ENCODE assay signal across 9 cellular contexts in the genomic region with DNA sequence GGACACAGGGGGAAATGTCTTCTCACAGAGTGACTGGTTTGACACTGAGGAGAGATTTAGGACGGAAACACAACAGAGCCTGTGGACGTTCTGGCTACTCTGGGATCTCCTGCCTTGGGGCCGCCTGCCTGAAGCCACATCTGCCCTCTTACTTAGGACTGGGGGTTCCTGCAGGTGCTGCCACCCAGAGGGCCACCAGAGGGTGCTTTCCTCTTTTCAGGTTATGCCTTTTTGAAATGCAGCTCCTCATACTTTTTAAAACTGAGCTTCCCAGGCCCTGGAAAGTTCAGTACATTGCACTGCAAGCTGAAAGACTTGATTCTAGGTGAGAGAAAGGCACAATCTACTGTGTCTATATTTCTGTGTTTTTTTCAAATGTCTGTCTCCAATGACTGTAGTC.
A peak's percentile ranks its signal among the peaks of the same experiment; 100 is the strongest.
DNase-seq lines count a peak whose midpoint lies in the region; ATAC-seq, FAIRE-seq and TF ChIP-seq lines count a peak whose summit lies in the region.
"Had no signal": no experiment of that assay in that cellular context is flagged by ENCODE, and none has a peak within 500 bp of the region (broad histone marks: within the 10 kb centered on the region; RNA-seq: fewer than 3 reads in every experiment).

No MANE protein-coding gene starts in this region.

- H2AFZ ChIP-seq in H9 (ENCODE audit: low read length), result no peak overlapping the region

- intact Hi-C loops in Calu3 (cut with micrococcal nuclease; ENCODE audit: unreplicated experiment), result no loop called here

- no peak overlapping the region for H2BK15ac ChIP-seq in H9 (ENCODE audit: low read depth, low read length)

- H3K36me3 ChIP-seq in Peyer's patch, result no peaks in the 10 kb centered on the region
- H3K36me3 ChIP-seq in small intestine (ENCODE audit: control insufficient read depth in 2 of 2, insufficient read depth in 2 of 2, low read length in 2 of 2), result no peaks in the 10 kb centered on the region

- H3K36me3 Mint-ChIP-seq in Calu3 (ENCODE audit: insufficient read depth, unreplicated experiment) (no peaks in the 10 kb centered on the region), H9 (ENCODE audit: insufficient read depth in 1 of 3, low read depth in 3 of 3) (peaks cover 19 to 26% (median 20%) of the 10 kb centered on the region in 3 experiments)

- H3K27ac ChIP-seq in H9 (ENCODE audit: insufficient read length, low read depth, low read length), result no peak overlapping the region
- no peak overlapping the region for H3K27ac ChIP-seq in Peyer's patch
- no peak overlapping the region for H3K27ac ChIP-seq in small intestine (ENCODE audit: low read depth in 1 of 2, low read length in 1 of 2)

- no peak overlapping the region for H2BK5ac ChIP-seq in H9 (ENCODE audit: insufficient read length, low read length)

- no peak overlapping the region for H3K9ac ChIP-seq in H9 (ENCODE audit: extremely low read depth, insufficient read length, low read length)

- H3K9me3 Mint-ChIP-seq in Calu3 (ENCODE audit: low read depth, unreplicated experiment), result peaks cover 9% of the 10 kb centered on the region
- peaks cover 21 to 22% of the 10 kb centered on the region in 2 experiments for H3K9me3 Mint-ChIP-seq in H9

- no peak overlapping the region for H3T11ph ChIP-seq in H9 (ENCODE audit: low read length)

- CTCF ChIA-PET in Calu3 (lab: Charles Lee), result interaction anchor here (1.2 to 2.2 kb wide), 2 partner anchors 26 to 48 kb away, joined by 3 to 11 read pairs; no protein-coding TSS in a partner anchor

- DNase-seq in Calu3 (peak; percentile 55), H9 (peak; percentile 52), Peyer's patch (peak in 1 of 3 donors; percentile 52), fibroblast of pulmonary artery (ENCODE audit: low read depth) (peak; percentile 60), small intestine (peak; percentile 36), NCI-H2196 (lab: John Stamatoyannopoulos, UW; ENCODE audit: unreplicated experiment) (no peak)

- no TSS peak for BruUV-seq in Calu3 (replicated peaks; lab: Mats Ljungman, UMichigan)

- no peaks in the 10 kb centered on the region for H4K20me1 ChIP-seq in H9 (ENCODE audit: control insufficient read depth, insufficient read depth, insufficient read length)

- no peaks in the 10 kb centered on the region for H3K23me2 ChIP-seq in H9 (ENCODE audit: insufficient read length, low read depth, low read length, poor library complexity, severe bottlenecking)

- H3K79me1 ChIP-seq in H9 (ENCODE audit: insufficient read depth, low read depth, low read length, poor library complexity, severe bottlenecking), result no peaks in the 10 kb centered on the region

- H3K23ac ChIP-seq in H9 (ENCODE audit: insufficient read length, low read depth, low read length), result no peak overlapping the region

- no peak overlapping the region for H2AK5ac ChIP-seq in H9 (ENCODE audit: insufficient read length, low read length)

- no peak overlapping the region for H4K5ac ChIP-seq in H9 (ENCODE audit: insufficient read length, low read depth, low read length)

- H3K56ac ChIP-seq in H9 (ENCODE audit: insufficient read length, low read depth, low read length), result no peak overlapping the region

- WGBS in H9 (ENCODE audit: extremely low coverage, insufficient read length, low lambda C conversion rate), result no CpG with 5 or more reads among the region's 3 CpGs
- 44 to 72% (median 53%) methylated on average over 3 of the region's 3 CpGs for WGBS in small intestine, 3 donors

- no peak overlapping the region for H2BK20ac ChIP-seq in H9 (ENCODE audit: low read depth, low read length, poor library complexity, severe bottlenecking)

- no peak overlapping the region for H2BK12ac ChIP-seq in H9 (ENCODE audit: insufficient read length, low read depth, low read length)

- H4K8ac ChIP-seq in H9 (replicated peaks; ENCODE audit: insufficient read length, low read depth, low read length), result no peak overlapping the region

- no peak overlapping the region for H3K4ac ChIP-seq in H9 (ENCODE audit: low read depth, low read length)

- H2BK120ac ChIP-seq in H9 (ENCODE audit: low read depth, low read length, poor library complexity, severe bottlenecking), result no peak overlapping the region

- H3K27ac Mint-ChIP-seq in Calu3 (ENCODE audit: unreplicated experiment) (no peak overlapping the region), H9 (no peak overlapping the region)

- H3K4me3 ChIP-seq in Peyer's patch (no peak overlapping the region), fibroblast of pulmonary artery (replicated peaks; ENCODE audit: low read depth, low read length) (no peak overlapping the region), small intestine (ENCODE audit: low read depth in 1 of 2, low read length in 2 of 2) (no peak overlapping the region)

- FAIRE-seq in small intestine (lab: Jason Lieb, UNC), result no peak

- H4K91ac ChIP-seq in H9 (ENCODE audit: insufficient read length, low read depth, low read length), result no peak overlapping the region

- H3K27me3 Mint-ChIP-seq in Calu3 (ENCODE audit: unreplicated experiment), result no peaks in the 10 kb centered on the region
- no peaks in the 10 kb centered on the region for H3K27me3 Mint-ChIP-seq in H9 (ENCODE audit: low read depth)
- H3K27me3 Mint-ChIP-seq: central memory CD8-positive, alpha-beta T cell had no signal

- no peak overlapping the region for H3K4me2 ChIP-seq in H9 (ENCODE audit: insufficient read depth, insufficient read length, low read length)

- H3K27me3 ChIP-seq in H9 (ENCODE audit: insufficient read depth, low read length) (no peaks in the 10 kb centered on the region), Peyer's patch (no peaks in the 10 kb centered on the region), small intestine (ENCODE audit: control insufficient read depth in 2 of 2, insufficient read depth in 2 of 2, low read length in 2 of 2) (no peaks in the 10 kb centered on the region)

- H3K79me2 ChIP-seq in H9 (ENCODE audit: insufficient read depth, low read length), result no peaks in the 10 kb centered on the region

- no peak overlapping the region for H3K18ac ChIP-seq in H9 (ENCODE audit: insufficient read length, low read depth, low read length)

- H3K14ac ChIP-seq in H9 (ENCODE audit: insufficient read depth, low read length), result no peak overlapping the region

- no peak for TF ChIP-seq CTCF in Calu3 (IDR thresholded peaks at IDR 0.05; ENCODE audit: unreplicated experiment)
- TF ChIP-seq CTCF in H9 (conservative IDR thresholded peaks at IDR 0.05), result peak; percentile 66
- peak in 4 of 6 experiments; percentile 20 to 51 (median 41) for TF ChIP-seq CTCF in Peyer's patch (IDR thresholded peaks at IDR 0.05)
- peak; percentile 65 for TF ChIP-seq CTCF in fibroblast of pulmonary artery (IDR thresholded peaks at IDR 0.05; ENCODE audit: low read length, missing control alignments)

- no peak for ATAC-seq in GM18505 (IDR thresholded peaks at IDR 0.05; ENCODE audit: unreplicated experiment)
- ATAC-seq in HG02571 (IDR thresholded peaks at IDR 0.05; ENCODE audit: unreplicated experiment), result no peak

- TF ChIP-seq POLR2A in Peyer's patch (IDR thresholded peaks at IDR 0.05) (no peak), GM18505 (IDR thresholded peaks at IDR 0.05; ENCODE audit: borderline replicate concordance, extremely low read depth, insufficient read depth, insufficient read length) (no peak)

- no peak overlapping the region for H3K4me3 Mint-ChIP-seq in Calu3 (ENCODE audit: low read depth, unreplicated experiment)
- no peak overlapping the region for H3K4me3 Mint-ChIP-seq in H9
- H3K4me3 Mint-ChIP-seq: central memory CD8-positive, alpha-beta T cell had no signal

- H3K9me3 ChIP-seq in H9 (ENCODE audit: control insufficient read depth, low read depth, low read length) (peaks cover 9% of the 10 kb centered on the region), Peyer's patch (no peaks in the 10 kb centered on the region), small intestine (ENCODE audit: control insufficient read depth, low read depth) (no peaks in the 10 kb centered on the region)

- no peaks in the 10 kb centered on the region for H3K4me1 ChIP-seq in H9 (ENCODE audit: insufficient read depth, low read length)
- peaks cover 0 to under 1% (median 0%) of the 10 kb centered on the region in 4 donors for H3K4me1 ChIP-seq in Peyer's patch
- H3K4me1 ChIP-seq in small intestine (ENCODE audit: control insufficient read depth in 2 of 2, insufficient read depth in 1 of 2, low read depth in 1 of 2, low read length in 1 of 2), result no peaks in the 10 kb centered on the region

- peaks cover 13% of the 10 kb centered on the region for H3K4me1 Mint-ChIP-seq in Calu3 (ENCODE audit: low read depth, unreplicated experiment)
- peaks cover 11% of the 10 kb centered on the region in 2 experiments for H3K4me1 Mint-ChIP-seq in H9
- H3K4me1 Mint-ChIP-seq: central memory CD8-positive, alpha-beta T cell had no signal
